ENCODE assay signal across 8 cellular contexts in genomic region chr5:179803651-179804598, GRCh38. TPM values are rescaled to one million over a fixed set of nuclear protein-coding genes. Genes with fewer than 3 reads are reported as not detected.
DNase-seq lines count a peak whose midpoint lies in the region; ATAC-seq, FAIRE-seq and TF ChIP-seq lines count a peak whose summit lies in the region.

No MANE protein-coding gene starts in this region.

- peak; percentile 75 for FAIRE-seq in HTR-8/SVneo (lab: Jason Lieb, UNC)

- no peak for TF ChIP-seq EP300 in suprapubic skin (IDR thresholded peaks at IDR 0.05)

- H3K9me3 ChIP-seq in suprapubic skin: no peaks in the 10 kb centered on the region

- no peak for ATAC-seq in GM18907 (IDR thresholded peaks at IDR 0.05; ENCODE audit: unreplicated experiment)
- no peak for ATAC-seq in HG03565 (IDR thresholded peaks at IDR 0.05; ENCODE audit: unreplicated experiment)

- no peaks in the 10 kb centered on the region for H3K27me3 ChIP-seq in suprapubic skin

- TF ChIP-seq POLR2A in suprapubic skin (IDR thresholded peaks at IDR 0.05): no peak

- H3K27ac ChIP-seq in suprapubic skin: peak overlapping the region; percentile 30

- H3K36me3 ChIP-seq in suprapubic skin: peaks cover 24% of the 10 kb centered on the region

- peak; percentile 76 to 79 for DNase-seq in AML-193 (lab: John Stamatoyannopoulos, UW)
- DNase-seq in HTR-8/SVneo (ENCODE audit: insufficient read length, low spot score): no peak
- DNase-seq in activated CD4-positive, alpha-beta T cell treated with anti-CD3 and anti-CD28 coated beads, Interleukin-2, amount 50 U/mL, for 48 hours: peak; percentile 73 to 78
- peak; percentile 79 for DNase-seq in left kidney (ENCODE audit: low read depth, low spot score)
- peak in 1 of 2 donors; percentile 77 for DNase-seq in suprapubic skin (ENCODE audit: low spot score in 2 of 2)
- no peak for DNase-seq in middle frontal gyrus (ENCODE audit: extremely low spot score, low spot score)

- 68% methylated on average over 17 of the region's 20 CpGs for WGBS in suprapubic skin

- no peak overlapping the region for H3K4me3 ChIP-seq in suprapubic skin

- peaks cover 54% of the 10 kb centered on the region for H3K4me1 ChIP-seq in suprapubic skin

- TF ChIP-seq CTCF in suprapubic skin (IDR thresholded peaks at IDR 0.05): no peak

RNA-seq across cellular contexts. Expression of gene MGAT4B, which starts 2.7 kb away (rescaled TPM):
- total RNA-seq in suprapubic skin: 100 to 1,000 TPM in 2 of 4 donors, 10 to 100 TPM in 2; 74.5 to 142 (median 97.4) TPM

RNA-seq across cellular contexts. Expression of gene LTC4S, which starts 10.1 kb away (rescaled TPM):
- 1 to 10 TPM; 3.5 to 7.9 (median 4.5) TPM for total RNA-seq in suprapubic skin

RNA-seq across cellular contexts. Expression of gene SQSTM1, which starts 16.8 kb away (rescaled TPM):
- total RNA-seq in suprapubic skin: 100 to 1,000 TPM; 183 to 282 (median 265) TPM

RNA-seq across cellular contexts. Expression of gene MRNIP, which starts 54.7 kb away (rescaled TPM):
- total RNA-seq in suprapubic skin: 100 to 1,000 TPM in 1 of 4 donors, 10 to 100 TPM in 3; 11.6 to 102 (median 22.6) TPM

Comparison
In these comparisons a context has a peak if more than half of its experiments do, and no peak if none do; other contexts are left out.
1. DNase-seq: peak in AML-193 (2 of 2), activated CD4-positive, alpha-beta T cell treated with anti-CD3 and anti-CD28 coated beads, Interleukin-2, amount 50 U/mL, for 48 hours (2 of 2) and left kidney (single experiment); none in HTR-8/SVneo (single experiment) and middle frontal gyrus (single experiment).